ENCODE assay signal across 16 cellular contexts in genomic region chr14:56846970-56847928, GRCh38. TPM values are rescaled to one million over a fixed set of nuclear protein-coding genes. Genes with fewer than 3 reads are reported as not detected.
"Had no signal": no experiment of that assay in that cellular context is flagged by ENCODE, and none has a peak within 500 bp of the region (broad histone marks: within the 10 kb centered on the region; RNA-seq: fewer than 3 reads in every experiment).

No MANE protein-coding gene starts in this region.

- H3K4me1 Mint-ChIP-seq: activated CD4-positive, alpha-beta memory T cell treated with anti-CD3 and anti-CD28 coated beads, Interleukin-2, amount 10 ng/mL, durations not matched to agents 7 days and 5 days; neural crest cell had no signal

- H3K27ac ChIP-seq: pancreas, tibial artery had no signal

- ATAC-seq: activated T-cell treated with anti-CD3 and anti-CD28 coated beads, Interleukin-2, amount 50 U/mL, for 72 hours; left ventricle myocardium superior; pancreas had no signal

- H3K36me3 Mint-ChIP-seq: activated naive CD8-positive, alpha-beta T cell treated with anti-CD3 and anti-CD28 coated beads for 36 hours had no signal

- H3K9me3 Mint-ChIP-seq: activated naive CD8-positive, alpha-beta T cell treated with anti-CD3 and anti-CD28 coated beads for 36 hours had no signal

- H3K27ac Mint-ChIP-seq: activated CD4-positive, alpha-beta memory T cell treated with anti-CD3 and anti-CD28 coated beads, Interleukin-2, amount 10 ng/mL, durations not matched to agents 7 days and 5 days; activated naive CD8-positive, alpha-beta T cell treated with anti-CD3 and anti-CD28 coated beads for 36 hours; activated T-cell treated with anti-CD3 and anti-CD28 coated beads, Interleukin-2, amount 50 U/mL, for 72 hours had no signal

- DNase-seq: activated CD4-positive, alpha-beta memory T cell treated with anti-CD3 and anti-CD28 coated beads, Interleukin-2, amount 10 ng/mL, durations not matched to agents 7 days and 5 days; activated CD4-positive, alpha-beta T cell treated with anti-CD3 and anti-CD28 coated beads for 1 hour; activated gamma-delta T cell treated with Interleukin-2 at 50 U/mL for 16 hours; activated naive CD8-positive, alpha-beta T cell treated with anti-CD3 and anti-CD28 coated beads for 36 hours; activated T-cell treated with anti-CD3 and anti-CD28 coated beads, Interleukin-2, amount 50 U/mL, for 72 hours; anterior cingulate cortex; cerebellar nuclear complex; dermis blood vessel endothelial cell; erythroblast; kidney; left ventricle myocardium superior; mesenchymal stem cell; pancreas; tibial artery had no signal

- H3K4me3 Mint-ChIP-seq: activated CD4-positive, alpha-beta memory T cell treated with anti-CD3 and anti-CD28 coated beads, Interleukin-2, amount 10 ng/mL, durations not matched to agents 7 days and 5 days; activated naive CD8-positive, alpha-beta T cell treated with anti-CD3 and anti-CD28 coated beads for 36 hours; activated T-cell treated with anti-CD3 and anti-CD28 coated beads, Interleukin-2, amount 50 U/mL, for 72 hours; neural crest cell had no signal

- H3K36me3 ChIP-seq: pancreas, tibial artery had no signal

- H3K4me3 ChIP-seq: pancreas, tibial artery had no signal

- H3K4me1 ChIP-seq: pancreas, tibial artery had no signal

RNA-seq across cellular contexts. Expression of gene OTX2, which starts 37.0 kb away (rescaled TPM):
- total RNA-seq: activated CD4-positive, alpha-beta memory T cell treated with anti-CD3 and anti-CD28 coated beads, Interleukin-2, amount 10 ng/mL, durations not matched to agents 7 days and 5 days; activated naive CD8-positive, alpha-beta T cell treated with anti-CD3 and anti-CD28 coated beads for 36 hours; activated T-cell treated with anti-CD3 and anti-CD28 coated beads, Interleukin-2, amount 50 U/mL, for 72 hours; dermis blood vessel endothelial cell; kidney; left ventricle myocardium superior; pancreas; renal cortical epithelial cell had no signal
- polyA plus RNA-seq: pancreas had no signal
